21 cellular contexts compared by ENCODE assay signal in genomic region chr9:122191519-122191918, GRCh38. TPM values are rescaled to one million over a fixed set of nuclear protein-coding genes. Genes with fewer than 3 reads are reported as not detected.
DNase-seq lines count a peak whose midpoint lies in the region; FAIRE-seq and TF ChIP-seq lines count a peak whose summit lies in the region.
"Had no signal": no experiment of that assay in that cellular context is flagged by ENCODE, and none has a peak within 500 bp of the region (broad histone marks: within the 10 kb centered on the region; RNA-seq: fewer than 3 reads in every experiment).

No MANE protein-coding gene starts in this region.

- dilution Hi-C loops in mammary epithelial cell (cut with HindIII; ENCODE audit: low sequenced_read_pairs), result no loop called here

- H3K36me3 ChIP-seq in mammary epithelial cell (ENCODE audit: insufficient read depth, low read length) (no peaks in the 10 kb centered on the region), breast epithelium (no peaks in the 10 kb centered on the region), bronchial epithelial cell (ENCODE audit: control insufficient read depth, insufficient read depth, low read length) (no peaks in the 10 kb centered on the region)
- H3K36me3 ChIP-seq: BE2C had no signal

- H3K4me3 Mint-ChIP-seq in type B pancreatic cell (no peak overlapping the region), endothelial cell (ENCODE audit: unreplicated experiment) (no peak overlapping the region)
- H3K4me3 Mint-ChIP-seq: CD4-positive, alpha-beta T cell had no signal

- H3K4me2 ChIP-seq in mammary epithelial cell (ENCODE audit: insufficient read depth, low read depth, low read length), result peak overlapping the region; percentile 59

- intact Hi-C loops in mammary epithelial cell (cut with micrococcal nuclease) (loop anchor here (1.0 to 2.0 kb wide), 2 partner anchors 33 to 66 kb away; partner anchors contain the start of genes MORN5 and NDUFA8), breast epithelium (cut with DNase I; ENCODE audit: low total_unique reads) (no loop called here), dorsolateral prefrontal cortex (cut with DNase I) (no loop called here)

- H3K4me1 ChIP-seq in mammary epithelial cell (ENCODE audit: insufficient read depth, low read length) (peaks cover 24% of the 10 kb centered on the region), breast epithelium (no peaks in the 10 kb centered on the region)
- H3K4me1 ChIP-seq: BE2C had no signal

- H2AFZ ChIP-seq in mammary epithelial cell (ENCODE audit: low read depth, low read length), result peak overlapping the region; percentile 85

- no peaks in the 10 kb centered on the region for H4K20me1 ChIP-seq in mammary epithelial cell (ENCODE audit: insufficient read depth, low read length)

- H3K27ac Mint-ChIP-seq in type B pancreatic cell, result peak overlapping the region; percentile 56
- no peak overlapping the region for H3K27ac Mint-ChIP-seq in endothelial cell (ENCODE audit: unreplicated experiment)
- H3K27ac Mint-ChIP-seq: CD4-positive, alpha-beta T cell had no signal

- H3K4me3 ChIP-seq in mammary epithelial cell (replicated peaks in 1 of 3; ENCODE audit: insufficient read depth in 1 of 3, low read depth in 2 of 3, low read length in 3 of 3), result no peak overlapping the region
- H3K4me3 ChIP-seq in breast epithelium, result no peak overlapping the region
- H3K4me3 ChIP-seq in bronchial epithelial cell (ENCODE audit: low read depth, low read length), result no peak overlapping the region
- H3K4me3 ChIP-seq in dorsolateral prefrontal cortex, result no peak overlapping the region

- FAIRE-seq in bronchial epithelial cell (lab: Jason Lieb, UNC), result no peak

- no peak overlapping the region for H3K9ac ChIP-seq in mammary epithelial cell (ENCODE audit: insufficient read depth, low read length)

- H3K36me3 Mint-ChIP-seq in type B pancreatic cell (no peaks in the 10 kb centered on the region), endothelial cell (ENCODE audit: low read depth, unreplicated experiment) (no peaks in the 10 kb centered on the region)

- H3K27me3 ChIP-seq in mammary epithelial cell (ENCODE audit: insufficient read depth, low read length) (no peaks in the 10 kb centered on the region), breast epithelium (no peaks in the 10 kb centered on the region), bronchial epithelial cell (ENCODE audit: control insufficient read depth, insufficient read depth, low read length) (no peaks in the 10 kb centered on the region), dorsolateral prefrontal cortex (no peaks in the 10 kb centered on the region)
- H3K27me3 ChIP-seq: BE2C had no signal

- 0% methylated on average over 3 of the region's 11 CpGs for WGBS in mammary epithelial cell (ENCODE audit: low coverage, missing lambda C conversion rate)

- no peaks in the 10 kb centered on the region for H3K9me3 ChIP-seq in mammary epithelial cell (replicated peaks; ENCODE audit: insufficient read depth, low read length)
- H3K9me3 ChIP-seq in breast epithelium, result no peaks in the 10 kb centered on the region
- H3K9me3 ChIP-seq: BE2C had no signal

- in situ Hi-C loops in mammary epithelial cell (cut with MboI; ENCODE audit: low sequenced_read_pairs in 2 of 2), result no loop called here

- peak; percentile 68 for DNase-seq in mammary epithelial cell
- no peak for DNase-seq in breast epithelium (ENCODE audit: low spot score in 2 of 2)
- peak; percentile 62 for DNase-seq in bronchial epithelial cell (ENCODE audit: low read depth)
- DNase-seq in left kidney (ENCODE audit: low read depth, low spot score), result peak; percentile 86
- DNase-seq in type B pancreatic cell (ENCODE audit: extremely low spot score, unreplicated experiment), result no peak
- DNase-seq in dorsolateral prefrontal cortex, result no peak
- DNase-seq in endothelial cell (ENCODE audit: low spot score), result no peak
- no peak for DNase-seq in SK-N-DZ (ENCODE audit: low spot score)
- DNase-seq: BE2C; CD4-positive, alpha-beta T cell; GOT3; KG1; NCI-H1048; NCI-H1436 treated with DMSO at 0.1 percent for 48 hours; NCI-H2029 treated with DMSO at 0.1 percent for 48 hours; NCI-H748 treated with DMSO at 0.1 percent for 48 hours had no signal

- CTCF ChIA-PET in mammary epithelial cell (lab: Charles Lee; ENCODE audit: low non-redundant PET), result no interaction called here

- TF ChIP-seq CTCF in mammary epithelial cell (conservative IDR thresholded peaks at IDR 0.05 in 1 of 2, IDR thresholded peaks at IDR 0.05 in 1 of 2; ENCODE audit: extremely low read depth in 1 of 2, insufficient read depth in 1 of 2, low read depth in 1 of 2, low read length in 2 of 2) (no peak), breast epithelium (IDR thresholded peaks at IDR 0.05) (no peak), bronchial epithelial cell (IDR thresholded peaks at IDR 0.05; ENCODE audit: insufficient read depth, low read length, severe bottlenecking) (no peak), type B pancreatic cell (conservative IDR thresholded peaks at IDR 0.05) (no peak), dorsolateral prefrontal cortex (IDR thresholded peaks at IDR 0.05 in 54 of 56, conservative IDR thresholded peaks at IDR 0.05 in 2 of 56; ENCODE audit: low read depth in 1 of 56, partially characterized antibody in 56 of 56) (no peak), endothelial cell (IDR thresholded peaks at IDR 0.05; ENCODE audit: unreplicated experiment) (no peak)

- BruUV-seq in mammary epithelial cell (replicated peaks; lab: Mats Ljungman, UMichigan), result no TSS peak

- no peaks in the 10 kb centered on the region for H3K79me2 ChIP-seq in mammary epithelial cell (ENCODE audit: insufficient read depth, low read length)

- H3K4me1 Mint-ChIP-seq in type B pancreatic cell (ENCODE audit: unreplicated experiment) (peaks cover 17% of the 10 kb centered on the region), endothelial cell (ENCODE audit: unreplicated experiment) (no peaks in the 10 kb centered on the region)

- H3K27me3 Mint-ChIP-seq in type B pancreatic cell (peaks cover 3% of the 10 kb centered on the region), endothelial cell (ENCODE audit: unreplicated experiment) (peaks cover 2% of the 10 kb centered on the region)
- H3K27me3 Mint-ChIP-seq: CD4-positive, alpha-beta T cell had no signal

- TF ChIP-seq POLR2A in breast epithelium (IDR thresholded peaks at IDR 0.05), result no peak

- peak overlapping the region; percentile 51 for H3K27ac ChIP-seq in mammary epithelial cell (ENCODE audit: insufficient read depth, low read depth, low read length)
- no peak overlapping the region for H3K27ac ChIP-seq in breast epithelium
- H3K27ac ChIP-seq in dorsolateral prefrontal cortex, result no peak overlapping the region
- H3K27ac ChIP-seq: 22Rv1 had no signal

- no peaks in the 10 kb centered on the region for H3K9me3 Mint-ChIP-seq in type B pancreatic cell
- no peaks in the 10 kb centered on the region for H3K9me3 Mint-ChIP-seq in endothelial cell (ENCODE audit: unreplicated experiment)
- H3K9me3 Mint-ChIP-seq: CD4-positive, alpha-beta T cell had no signal

RNA-seq across cellular contexts. Expression of gene MORN5, which starts 31.8 kb away (rescaled TPM):
- not detected for total RNA-seq in mammary epithelial cell
- polyA plus RNA-seq in mammary epithelial cell, result not detected
- not detected for polyA minus RNA-seq in mammary epithelial cell
- not detected for total RNA-seq in breast epithelium
- total RNA-seq in bronchial epithelial cell, result not detected in 2 replicates
- 0.88 and 2.1 TPM in 2 replicates for total RNA-seq in type B pancreatic cell (ENCODE audit: low replicate concordance)
- 1 to 10 TPM in 113 of 120 experiments, under 1 TPM in 3, not detected in 4; 0.79 to 8.3 (median 3.3) TPM for total RNA-seq in dorsolateral prefrontal cortex
- 0.64 TPM for total RNA-seq in endothelial cell (ENCODE audit: unreplicated experiment)
- not detected in 2 replicates for polyA plus RNA-seq in SK-N-DZ (2014; cell fraction: cytosol; rRNA removed)
- polyA plus RNA-seq in SK-N-DZ (2014; cell fraction: nucleus; rRNA removed), result not detected in 2 replicates
- total RNA-seq: CD4-positive, alpha-beta T cell; M059J; NCI-H460; Right ventricle myocardium inferior had no signal
- polyA plus RNA-seq: AG04450 had no signal

RNA-seq across cellular contexts. Expression of gene NDUFA8, which starts 31.9 kb away (rescaled TPM):
- total RNA-seq in mammary epithelial cell, result 10 to 100 TPM; 26.0 to 77.4 TPM
- polyA plus RNA-seq in mammary epithelial cell, result 111 TPM
- 36.5 TPM for polyA minus RNA-seq in mammary epithelial cell
- 10 to 100 TPM; 30.4 to 37.5 (median 30.5) TPM for total RNA-seq in breast epithelium
- 34.2 and 39.4 TPM in 2 replicates for total RNA-seq in bronchial epithelial cell
- total RNA-seq in type B pancreatic cell (ENCODE audit: low replicate concordance), result 65.4 and 68.7 TPM in 2 replicates
- 100 to 1,000 TPM in 34 of 120 experiments, 10 to 100 TPM in 86; 50.3 to 125 (median 89.3) TPM for total RNA-seq in dorsolateral prefrontal cortex
- 45.2 TPM for total RNA-seq in endothelial cell (ENCODE audit: unreplicated experiment)
- 38.0 and 51.3 TPM in 2 replicates for polyA plus RNA-seq in SK-N-DZ (2014; cell fraction: cytosol; rRNA removed)
- polyA plus RNA-seq in SK-N-DZ (2014; cell fraction: nucleus; rRNA removed), result 43.3 and 50.4 TPM in 2 replicates

RNA-seq across cellular contexts. Expression of gene LHX6, which starts 37.2 kb away (rescaled TPM):
- total RNA-seq in mammary epithelial cell (10 to 100 TPM in 1 of 2 donors, 1 to 10 TPM in 1; 4.5 to 22.3 TPM), breast epithelium (1 to 10 TPM; 1.8 to 9.8 (median 4.8) TPM), bronchial epithelial cell (0.13 and 0.26 TPM in 2 replicates), type B pancreatic cell (ENCODE audit: low replicate concordance) (0.48 and 10.0 TPM in 2 replicates), dorsolateral prefrontal cortex (10 to 100 TPM in 95 of 120 experiments, 1 to 10 TPM in 25; 4.6 to 27.9 (median 13.8) TPM), endothelial cell (ENCODE audit: unreplicated experiment) (6.0 TPM)
- 3.0 TPM for polyA plus RNA-seq in mammary epithelial cell
- polyA minus RNA-seq in mammary epithelial cell, result 0.83 TPM
- polyA plus RNA-seq in SK-N-DZ (2014; cell fraction: cytosol; rRNA removed), result 6.0 and 7.8 TPM in 2 replicates
- 5.3 and 7.8 TPM in 2 replicates for polyA plus RNA-seq in SK-N-DZ (2014; cell fraction: nucleus; rRNA removed)
- total RNA-seq: CD4-positive, alpha-beta T cell had no signal
- polyA plus RNA-seq: AG04450 had no signal

Comparison
In these comparisons a context has a peak if more than half of its experiments do, and no peak if none do; other contexts are left out.
1. DNase-seq: peak in mammary epithelial cell (single experiment), bronchial epithelial cell (single experiment) and left kidney (single experiment); none in breast epithelium (0 of 2), type B pancreatic cell (single experiment), dorsolateral prefrontal cortex (0 of 10), endothelial cell (single experiment) and SK-N-DZ (single experiment).